Comparison of ENCODE assay signal across 9 cellular contexts in the genomic region with DNA sequence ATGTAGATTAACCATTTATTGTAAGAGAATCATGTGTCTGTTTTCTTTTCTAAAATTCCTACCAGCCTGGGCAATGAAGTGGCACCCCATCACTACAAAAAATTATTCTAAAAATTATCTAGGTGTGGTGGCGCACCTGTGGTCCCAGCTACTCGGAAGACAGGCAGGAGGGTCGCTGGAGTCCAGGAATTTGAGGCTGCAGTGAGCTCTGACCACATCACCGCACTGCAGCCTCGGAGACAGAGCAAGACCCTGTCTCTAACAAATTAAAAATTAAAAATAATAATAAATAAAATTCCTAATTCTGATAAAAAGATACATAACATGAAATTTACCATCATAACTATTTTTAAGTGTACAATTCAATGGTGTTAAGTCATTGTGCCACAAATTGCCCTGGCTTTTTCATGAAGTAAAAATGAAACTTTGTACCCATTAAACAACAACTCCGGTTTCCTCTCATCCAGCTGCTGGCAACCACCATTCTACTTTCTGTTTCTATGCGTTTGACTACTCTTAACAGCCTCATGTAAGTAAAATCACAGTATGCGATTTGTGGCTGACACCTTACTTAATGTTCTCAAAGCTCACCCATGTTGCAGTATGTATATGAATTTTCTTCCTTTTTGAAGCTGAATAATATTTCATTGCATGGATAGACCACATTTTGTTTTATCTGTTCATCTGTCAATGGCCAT. TPM values are rescaled to one million over a fixed set of nuclear protein-coding genes. Genes with fewer than 3 reads are reported as not detected.
DNase-seq lines count a peak whose midpoint lies in the region; ATAC-seq and TF ChIP-seq lines count a peak whose summit lies in the region.
"Had no signal": no experiment of that assay in that cellular context is flagged by ENCODE, and none has a peak within 500 bp of the region (broad histone marks: within the 10 kb centered on the region; RNA-seq: fewer than 3 reads in every experiment).

No MANE protein-coding gene starts in this region.

- no peaks in the 10 kb centered on the region for H3K79me2 ChIP-seq in SU-DHL-6 (ENCODE audit: insufficient read depth, low read length)

- H3K9me3 Mint-ChIP-seq in type B pancreatic cell, result no peaks in the 10 kb centered on the region
- H3K9me3 Mint-ChIP-seq in activated T-helper 2 cell treated with anti-CD3 and anti-CD28 coated beads, Interferon-gamma antibody, Interleukin-2, Interleukin-4, amounts not matched to agents 10 μg/mL and 5 μg/mL and 100 μg/mL, durations not matched to agents 14 hours and 24 hours and 36 hours, result no peaks in the 10 kb centered on the region

- H3K27me3 Mint-ChIP-seq in type B pancreatic cell, result no peaks in the 10 kb centered on the region
- H3K27me3 Mint-ChIP-seq in activated T-helper 2 cell treated with anti-CD3 and anti-CD28 coated beads, Interferon-gamma antibody, Interleukin-2, Interleukin-4, amounts not matched to agents 10 μg/mL and 5 μg/mL and 100 μg/mL, durations not matched to agents 14 hours and 24 hours and 36 hours (ENCODE audit: low read depth), result peaks cover 45% of the 10 kb centered on the region

- no peak overlapping the region for H3K27ac Mint-ChIP-seq in type B pancreatic cell
- no peak overlapping the region for H3K27ac Mint-ChIP-seq in activated T-helper 2 cell treated with anti-CD3 and anti-CD28 coated beads, Interferon-gamma antibody, Interleukin-2, Interleukin-4, amounts not matched to agents 10 μg/mL and 5 μg/mL and 100 μg/mL, durations not matched to agents 14 hours and 24 hours and 36 hours

- no peak for TF ChIP-seq EP300 in transverse colon (IDR thresholded peaks at IDR 0.05; ENCODE audit: low read depth)

- H3K27me3 ChIP-seq in SU-DHL-6 (ENCODE audit: low read length) (no peaks in the 10 kb centered on the region), transverse colon (no peaks in the 10 kb centered on the region)

- intact Hi-C loops in transverse colon (cut with DNase I; ENCODE audit: low total_unique reads), result no loop called here
- intact Hi-C loops in activated T-helper 2 cell treated with anti-CD3 and anti-CD28 coated beads, Interferon-gamma antibody, Interleukin-2, Interleukin-4, amounts not matched to agents 10 μg/mL and 5 μg/mL and 100 μg/mL, durations not matched to agents 14 hours and 24 hours and 36 hours (cut with micrococcal nuclease), result loop anchor here (2.0 to 5.0 kb wide), 2 partner anchors 19 to 80 kb away; no protein-coding TSS in a partner anchor

- H3K36me3 ChIP-seq in SU-DHL-6 (ENCODE audit: low read length) (no peaks in the 10 kb centered on the region), transverse colon (no peaks in the 10 kb centered on the region)

- ATAC-seq in HG02981 (IDR thresholded peaks at IDR 0.05; ENCODE audit: unreplicated experiment), result peak; percentile 99

- no peak for TF ChIP-seq POLR2A in transverse colon (IDR thresholded peaks at IDR 0.05)

- H3K9me3 ChIP-seq in SU-DHL-6 (ENCODE audit: insufficient read depth, low read length), result no peaks in the 10 kb centered on the region
- no peaks in the 10 kb centered on the region for H3K9me3 ChIP-seq in transverse colon

- peak overlapping the region; percentile 90 for H3K4me2 ChIP-seq in SU-DHL-6 (ENCODE audit: low read depth, low read length, poor library complexity, severe bottlenecking)

- in situ Hi-C loops in transverse colon (cut with MboI; ENCODE audit: low pct_ligation_motif_present in 1 of 4, low pct_unique_long_range_greater_than_20kb in 1 of 4, low sequenced_read_pairs in 3 of 4), result no loop called here

- H3K4me1 Mint-ChIP-seq in type B pancreatic cell (ENCODE audit: unreplicated experiment), result no peaks in the 10 kb centered on the region
- peaks cover 6% of the 10 kb centered on the region for H3K4me1 Mint-ChIP-seq in activated T-helper 2 cell treated with anti-CD3 and anti-CD28 coated beads, Interferon-gamma antibody, Interleukin-2, Interleukin-4, amounts not matched to agents 10 μg/mL and 5 μg/mL and 100 μg/mL, durations not matched to agents 14 hours and 24 hours and 36 hours (ENCODE audit: low read depth)

- peak; percentile 26 for DNase-seq in stimulated activated CD4-positive, alpha-beta T cell treated with anti-CD3 and anti-CD28 coated beads, Interleukin-15, amount 100 ng/mL, for 24 hours
- no peak for DNase-seq in stimulated activated CD4-positive, alpha-beta T cell treated with anti-CD3 and anti-CD28 coated beads, Interleukin-4, amount 100 ng/mL, for 4 hours
- peak; percentile 38 for DNase-seq in transverse colon
- no peak for DNase-seq in AG08395 (ENCODE audit: low spot score)
- DNase-seq in type B pancreatic cell (ENCODE audit: extremely low spot score, unreplicated experiment), result no peak
- no peak for DNase-seq in activated T-helper 2 cell treated with anti-CD3 and anti-CD28 coated beads, Interferon-gamma antibody, Interleukin-2, Interleukin-4, amounts not matched to agents 10 μg/mL and 5 μg/mL and 100 μg/mL, durations not matched to agents 14 hours and 24 hours and 36 hours (ENCODE audit: low spot score)
- DNase-seq: NCI-H524 had no signal

- no peaks in the 10 kb centered on the region for H4K20me1 ChIP-seq in SU-DHL-6 (ENCODE audit: low read depth, low read length)

- H3K36me3 Mint-ChIP-seq in type B pancreatic cell, result no peaks in the 10 kb centered on the region
- H3K36me3 Mint-ChIP-seq in activated T-helper 2 cell treated with anti-CD3 and anti-CD28 coated beads, Interferon-gamma antibody, Interleukin-2, Interleukin-4, amounts not matched to agents 10 μg/mL and 5 μg/mL and 100 μg/mL, durations not matched to agents 14 hours and 24 hours and 36 hours (ENCODE audit: low read depth), result no peaks in the 10 kb centered on the region

- 49 to 58% methylated on average over 7 to 8 of the region's 8 CpGs for WGBS in transverse colon (ENCODE audit: low coverage in 1 of 2), 2 donors

- H3K9ac ChIP-seq in SU-DHL-6 (ENCODE audit: low read length), result peak overlapping the region; percentile 35

- no peaks in the 10 kb centered on the region for H3K9me2 ChIP-seq in SU-DHL-6 (replicated peaks; ENCODE audit: insufficient read depth, low read length)

- H3K4me1 ChIP-seq in transverse colon, result peaks cover 0 to 9% (median 0%) of the 10 kb centered on the region in 4 donors

- no peak for TF ChIP-seq CTCF in SU-DHL-6 (IDR thresholded peaks at IDR 0.05; ENCODE audit: insufficient read depth, low read length, poor library complexity, severe bottlenecking)
- no peak for TF ChIP-seq CTCF in transverse colon (IDR thresholded peaks at IDR 0.05)
- no peak for TF ChIP-seq CTCF in type B pancreatic cell (conservative IDR thresholded peaks at IDR 0.05)

- H3K4me3 Mint-ChIP-seq in type B pancreatic cell, result no peak overlapping the region
- H3K4me3 Mint-ChIP-seq in activated T-helper 2 cell treated with anti-CD3 and anti-CD28 coated beads, Interferon-gamma antibody, Interleukin-2, Interleukin-4, amounts not matched to agents 10 μg/mL and 5 μg/mL and 100 μg/mL, durations not matched to agents 14 hours and 24 hours and 36 hours (ENCODE audit: low read depth), result no peak overlapping the region

- H3K4me3 ChIP-seq in SU-DHL-6 (ENCODE audit: insufficient read depth, low read length, poor library complexity, severe bottlenecking) (peak overlapping the region; percentile 6), transverse colon (no peak overlapping the region)

- peak overlapping the region; percentile 62 for H2AFZ ChIP-seq in SU-DHL-6 (ENCODE audit: low read depth, low read length, severe bottlenecking)

- H3F3A ChIP-seq in SU-DHL-6 (ENCODE audit: insufficient read depth), result peaks cover 10% of the 10 kb centered on the region; the same call in 1 of the 2 replicates

- H3K27ac ChIP-seq in SU-DHL-6 (ENCODE audit: low read depth, low read length) (peak overlapping the region; percentile 56), transverse colon (peak overlapping the region in 1 of 4 donors; percentile 50)

RNA-seq across cellular contexts. Expression of a gene that starts 20.6 kb away (rescaled TPM):
- total RNA-seq in transverse colon, result 10 to 100 TPM; 17.3 to 45.8 (median 26.6) TPM
- total RNA-seq in type B pancreatic cell (ENCODE audit: low replicate concordance), result 29.6 and 33.3 TPM in 2 replicates
- 0.39 and 0.50 TPM in 2 replicates for total RNA-seq in activated T-helper 2 cell treated with anti-CD3 and anti-CD28 coated beads, Interferon-gamma antibody, Interleukin-2, Interleukin-4, amounts not matched to agents 10 μg/mL and 5 μg/mL and 100 μg/mL, durations not matched to agents 14 hours and 24 hours and 36 hours

Comparison
In these comparisons a context has a peak if more than half of its experiments do, and no peak if none do; other contexts are left out.
1. DNase-seq: peak in stimulated activated CD4-positive, alpha-beta T cell treated with anti-CD3 and anti-CD28 coated beads, Interleukin-15, amount 100 ng/mL, for 24 hours (single experiment) and transverse colon (single experiment); none in stimulated activated CD4-positive, alpha-beta T cell treated with anti-CD3 and anti-CD28 coated beads, Interleukin-4, amount 100 ng/mL, for 4 hours (0 of 2), AG08395 (single experiment), type B pancreatic cell (single experiment) and activated T-helper 2 cell treated with anti-CD3 and anti-CD28 coated beads, Interferon-gamma antibody, Interleukin-2, Interleukin-4, amounts not matched to agents 10 μg/mL and 5 μg/mL and 100 μg/mL, durations not matched to agents 14 hours and 24 hours and 36 hours (single experiment).
2. RNA of a gene that starts 20.6 kb away (total RNA-seq): 29.6 to 33.3 TPM in type B pancreatic cell and 17.3 to 45.8 TPM in transverse colon; 0.39 to 0.50 TPM in activated T-helper 2 cell treated with anti-CD3 and anti-CD28 coated beads, Interferon-gamma antibody, Interleukin-2, Interleukin-4, amounts not matched to agents 10 μg/mL and 5 μg/mL and 100 μg/mL, durations not matched to agents 14 hours and 24 hours and 36 hours; every median in the first group is over 10 times any median in the second.